Comparison of ENCODE assay signal across 8 cellular contexts in the genomic region with DNA sequence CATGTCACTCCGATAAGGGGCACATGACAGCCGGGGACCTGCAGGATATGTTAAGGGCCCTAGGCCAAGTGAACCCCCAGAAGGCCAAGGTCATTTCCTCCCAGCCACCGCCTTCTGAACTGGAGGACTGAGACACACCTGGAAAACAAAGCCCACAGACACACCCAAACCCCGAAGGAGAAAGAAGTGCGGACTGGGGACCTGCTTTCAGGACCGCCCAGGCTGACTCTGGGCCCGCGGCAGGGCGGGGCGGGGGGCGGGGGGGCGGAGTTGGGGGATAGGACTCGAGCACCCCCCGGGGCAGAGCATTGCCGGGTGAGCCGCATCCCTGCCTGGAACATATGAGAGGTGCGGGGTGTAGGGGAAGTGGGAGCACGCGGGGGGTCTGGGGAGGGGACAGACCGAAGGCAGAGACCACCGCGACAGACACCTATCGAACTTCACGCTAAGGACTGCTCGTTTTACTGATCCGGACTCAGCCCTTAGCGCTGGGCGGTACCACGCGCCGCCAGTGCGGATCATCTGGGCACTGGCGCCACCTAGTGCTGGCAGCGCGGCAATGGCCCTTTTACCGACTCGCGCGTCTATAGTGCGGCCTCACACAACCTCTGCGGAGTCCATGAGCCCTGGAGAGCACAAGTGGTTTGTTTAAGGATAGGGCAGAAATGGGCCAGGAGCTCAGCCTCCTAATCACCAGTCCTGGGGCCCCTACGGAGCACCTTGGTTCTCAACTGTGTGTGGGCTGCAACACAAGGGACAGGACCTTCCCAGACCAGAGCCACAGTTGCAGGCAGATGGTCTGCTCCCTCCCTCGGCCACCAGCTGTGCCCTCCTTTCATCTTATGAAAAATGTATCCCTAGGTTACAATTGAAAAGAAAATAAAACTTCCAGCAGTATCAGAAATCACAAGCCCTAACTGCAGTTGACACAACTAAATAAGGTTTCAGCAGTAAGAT.
DNase-seq lines count a peak whose midpoint lies in the region; ATAC-seq and TF ChIP-seq lines count a peak whose summit lies in the region.

No MANE protein-coding gene starts in this region.

- ATAC-seq in RWPE2 (ENCODE audit: low read depth) (peak; percentile 95), gastroesophageal sphincter (peak; percentile 93)

- DNase-seq in ELR (ENCODE audit: low read depth) (peak; percentile 78), GOT3 (lab: John Stamatoyannopoulos, UW) (peak; percentile 61), Kasumi-1 (lab: John Stamatoyannopoulos, UW) (peak; percentile 84 to 87), RWPE2 (ENCODE audit: low spot score) (no peak), occipital lobe (lab: John Stamatoyannopoulos, UW) (peak; percentile 70), superior temporal gyrus (ENCODE audit: extremely low spot score) (peak; percentile 87)
- DNase-seq in activated gamma-delta T cell treated with anti-CD3 and anti-CD28 coated beads, Interleukin-2, amount 50 U/mL, for 16 hours (ENCODE audit: low read depth), result peak; percentile 71

- H3K4me3 ChIP-seq in RWPE2 (ENCODE audit: severe bottlenecking) (peak overlapping the region; percentile 16), gastroesophageal sphincter (peak overlapping the region in 1 of 2 donors; percentile 50)

- TF ChIP-seq CTCF in RWPE2 (IDR thresholded peaks at IDR 0.05; ENCODE audit: poor library complexity, severe bottlenecking) (peak; percentile 88), gastroesophageal sphincter (IDR thresholded peaks at IDR 0.05) (peak; percentile 59 to 96 (median 88))

- H3K9me3 ChIP-seq in RWPE2 (ENCODE audit: severe bottlenecking), result no peaks in the 10 kb centered on the region
- H3K9me3 ChIP-seq in gastroesophageal sphincter, result no peaks in the 10 kb centered on the region

- no peaks in the 10 kb centered on the region for H3K36me3 ChIP-seq in RWPE2 (ENCODE audit: low read depth)
- no peaks in the 10 kb centered on the region for H3K36me3 ChIP-seq in gastroesophageal sphincter

- 5 to 33% methylated on average over 1 to 12 of the region's 43 CpGs for WGBS in gastroesophageal sphincter (ENCODE audit: low coverage in 1 of 2), 2 donors

- H3K4me1 ChIP-seq in RWPE2 (ENCODE audit: insufficient read depth, poor library complexity, severe bottlenecking) (no peaks in the 10 kb centered on the region), gastroesophageal sphincter (peaks cover 0 to 9% (median 2%) of the 10 kb centered on the region in 3 donors)

- H3K27me3 ChIP-seq in RWPE2 (ENCODE audit: insufficient read depth, poor library complexity, severe bottlenecking) (no peaks in the 10 kb centered on the region), gastroesophageal sphincter (no peaks in the 10 kb centered on the region)

- TF ChIP-seq POLR2A in gastroesophageal sphincter (IDR thresholded peaks at IDR 0.05), result no peak

- no peak for TF ChIP-seq EP300 in gastroesophageal sphincter (IDR thresholded peaks at IDR 0.05)

- H3K27ac ChIP-seq in RWPE2 (ENCODE audit: poor library complexity, severe bottlenecking) (no peak overlapping the region), gastroesophageal sphincter (no peak overlapping the region)
